In genomic region chr11:10735532-10736465, GRCh38 we compare ENCODE assay signal across 8 cellular contexts. TPM values are rescaled to one million over a fixed set of nuclear protein-coding genes. Genes with fewer than 3 reads are reported as not detected.
DNase-seq lines count a peak whose midpoint lies in the region; ATAC-seq, FAIRE-seq and TF ChIP-seq lines count a peak whose summit lies in the region.

No MANE protein-coding gene starts in this region.

- H3K27me3 Mint-ChIP-seq in activated T-helper 1 cell treated with anti-CD3 and anti-CD28 coated beads, Interleukin-12 subunit alpha, Interleukin-12 subunit beta, Interleukin-2, Interleukin-4 antibody, amounts not matched to agents 30 ng/mL and 10 ng/mL and 1 ng/mL, durations not matched to agents 14 hours and 24 hours and 36 hours (ENCODE audit: insufficient read depth): peaks cover 10% of the 10 kb centered on the region
- H3K27me3 Mint-ChIP-seq in naive thymus-derived CD4-positive, alpha-beta T cell: peaks cover 4 to 19% (median 12%) of the 10 kb centered on the region in 5 donors

- H3K27ac ChIP-seq in DOHH2 (ENCODE audit: low read depth, low read length): no peak overlapping the region
- peak overlapping the region; percentile 38 for H3K27ac ChIP-seq in fibroblast of lung (ENCODE audit: insufficient read depth, low read length)
- H3K27ac ChIP-seq in naive thymus-derived CD4-positive, alpha-beta T cell (ENCODE audit: low read depth, low read length): no peak overlapping the region

- H3K4me3 ChIP-seq in DOHH2 (ENCODE audit: low read length): peak overlapping the region; percentile 57
- H3K4me3 ChIP-seq in fibroblast of lung (replicated peaks in 1 of 4; ENCODE audit: control extremely low read depth in 1 of 4, insufficient read depth in 1 of 4, low read depth in 3 of 4, low read length in 4 of 4): peak overlapping the region; percentile 5 to 46 (median 30)
- H3K4me3 ChIP-seq in naive thymus-derived CD4-positive, alpha-beta T cell (ENCODE audit: low read length): no peak overlapping the region

- peak overlapping the region; percentile 14 for H3K9ac ChIP-seq in fibroblast of lung (ENCODE audit: insufficient read depth, low read length)

- peaks cover 10% of the 10 kb centered on the region for H3K4me1 Mint-ChIP-seq in activated T-helper 1 cell treated with anti-CD3 and anti-CD28 coated beads, Interleukin-12 subunit alpha, Interleukin-12 subunit beta, Interleukin-2, Interleukin-4 antibody, amounts not matched to agents 30 ng/mL and 10 ng/mL and 1 ng/mL, durations not matched to agents 14 hours and 24 hours and 36 hours (ENCODE audit: low read depth)
- peaks cover 5 to 13% (median 8%) of the 10 kb centered on the region in 7 donors for H3K4me1 Mint-ChIP-seq in naive thymus-derived CD4-positive, alpha-beta T cell

- TF ChIP-seq CTCF in DOHH2 (IDR thresholded peaks at IDR 0.05; ENCODE audit: low read depth, low read length, poor library complexity, severe bottlenecking) (peak; percentile 94), fibroblast of lung (conservative IDR thresholded peaks at IDR 0.05 in 1 of 2, IDR thresholded peaks at IDR 0.05 in 1 of 2; ENCODE audit: low read depth in 1 of 2, low read length in 2 of 2) (peak; percentile 87 to 96)

- FAIRE-seq in RCC 7860 (lab: Jason Lieb, UNC): no peak

- no peaks in the 10 kb centered on the region for H3F3A ChIP-seq in DOHH2 (ENCODE audit: control insufficient read depth, insufficient read depth)

- no peak overlapping the region for H3K27ac Mint-ChIP-seq in activated T-helper 1 cell treated with anti-CD3 and anti-CD28 coated beads, Interleukin-12 subunit alpha, Interleukin-12 subunit beta, Interleukin-2, Interleukin-4 antibody, amounts not matched to agents 30 ng/mL and 10 ng/mL and 1 ng/mL, durations not matched to agents 14 hours and 24 hours and 36 hours
- H3K27ac Mint-ChIP-seq in naive thymus-derived CD4-positive, alpha-beta T cell: peak overlapping the region in 5 of 9 donors; percentile 31 to 71 (median 59)

- intact Hi-C loops in activated T-helper 1 cell treated with anti-CD3 and anti-CD28 coated beads, Interleukin-12 subunit alpha, Interleukin-12 subunit beta, Interleukin-2, Interleukin-4 antibody, amounts not matched to agents 30 ng/mL and 10 ng/mL and 1 ng/mL, durations not matched to agents 14 hours and 24 hours and 36 hours (cut with micrococcal nuclease): loop anchor here (1.0 to 5.0 kb wide), 11 partner anchors 10 to 978 kb away; no protein-coding TSS in a partner anchor
- intact Hi-C loops in naive thymus-derived CD4-positive, alpha-beta T cell (cut with micrococcal nuclease): loop anchor here (1.0 to 5.0 kb wide), 9 partner anchors 81 to 528 kb away; partner anchors contain the start of genes RNF141 (in 2 of the 2) and ADM (in 1 of the 2)

- H3K36me3 ChIP-seq in DOHH2 (ENCODE audit: control insufficient read depth, low read length) (no peaks in the 10 kb centered on the region), fibroblast of lung (ENCODE audit: control insufficient read depth, insufficient read depth, low read length) (no peaks in the 10 kb centered on the region)
- H3K36me3 ChIP-seq in naive thymus-derived CD4-positive, alpha-beta T cell (ENCODE audit: control insufficient read depth in 2 of 3, insufficient read depth in 3 of 3, low read length in 3 of 3): no peaks in the 10 kb centered on the region

- H3K4me1 ChIP-seq in DOHH2 (ENCODE audit: control insufficient read depth, low read length) (peaks cover 5% of the 10 kb centered on the region), fibroblast of lung (ENCODE audit: control insufficient read depth, extremely low read depth, insufficient read depth, low read length) (peaks cover 6% of the 10 kb centered on the region)
- H3K4me1 ChIP-seq in naive thymus-derived CD4-positive, alpha-beta T cell (ENCODE audit: control insufficient read depth in 2 of 2, insufficient read depth in 2 of 2, low read length in 2 of 2): peaks cover 0 to 4% of the 10 kb centered on the region in 2 donors

- no peaks in the 10 kb centered on the region for H3K9me3 Mint-ChIP-seq in activated T-helper 1 cell treated with anti-CD3 and anti-CD28 coated beads, Interleukin-12 subunit alpha, Interleukin-12 subunit beta, Interleukin-2, Interleukin-4 antibody, amounts not matched to agents 30 ng/mL and 10 ng/mL and 1 ng/mL, durations not matched to agents 14 hours and 24 hours and 36 hours
- H3K9me3 Mint-ChIP-seq in naive thymus-derived CD4-positive, alpha-beta T cell: peaks cover 0 to 2% (median 0%) of the 10 kb centered on the region in 11 donors

- DNase-seq in GOT3 (lab: John Stamatoyannopoulos, UW) (peak; percentile 59), Kasumi-1 (lab: John Stamatoyannopoulos, UW) (peak; percentile 95), RCC 7860 (ENCODE audit: low spot score) (peak; percentile 73), fibroblast of lung (ENCODE audit: low read depth in 2 of 2) (peak; percentile 88 to 97)
- DNase-seq in activated T-helper 1 cell treated with anti-CD3 and anti-CD28 coated beads, Interleukin-12 subunit alpha, Interleukin-12 subunit beta, Interleukin-2, Interleukin-4 antibody, amounts not matched to agents 30 ng/mL and 10 ng/mL and 1 ng/mL, durations not matched to agents 14 hours and 24 hours and 36 hours (ENCODE audit: low spot score): peak; percentile 78
- peak; percentile 62 to 92 (median 77) for DNase-seq in naive thymus-derived CD4-positive, alpha-beta T cell
- DNase-seq in stimulated activated CD8-positive, alpha-beta memory T cell treated with anti-CD3 and anti-CD28 coated beads, Interleukin-7, amount 100 ng/mL, for 48 hours (ENCODE audit: extremely low read depth in 1 of 2, low read depth in 1 of 2): peak; percentile 75 to 85

- H3K79me2 ChIP-seq in DOHH2 (ENCODE audit: control insufficient read depth, low read length): no peaks in the 10 kb centered on the region
- no peaks in the 10 kb centered on the region for H3K79me2 ChIP-seq in fibroblast of lung (ENCODE audit: control insufficient read depth, insufficient read depth, low read length)

- POLR2A ChIA-PET in naive thymus-derived CD4-positive, alpha-beta T cell (lab: Charles Lee): interaction anchor here (0.6 to 0.7 kb wide), 2 partner anchors 330 to 332 kb away, joined by 3 read pairs; no protein-coding TSS in a partner anchor

- H3K4me2 ChIP-seq in DOHH2 (ENCODE audit: low read length): peak overlapping the region; percentile 70
- H3K4me2 ChIP-seq in fibroblast of lung (ENCODE audit: extremely low read depth, insufficient read depth, low read length): peak overlapping the region; percentile 55

- peak overlapping the region; percentile 28 for H2AFZ ChIP-seq in fibroblast of lung (ENCODE audit: low read length)

- no peaks in the 10 kb centered on the region for H3K9me2 ChIP-seq in DOHH2 (replicated peaks; ENCODE audit: control insufficient read depth, low read length)

- CTCF ChIA-PET in naive thymus-derived CD4-positive, alpha-beta T cell (lab: Charles Lee): interaction anchor here (0.6 to 3.6 kb wide), 10 partner anchors 11 to 333 kb away, joined by 3 to 24 read pairs (median 4); no protein-coding TSS in a partner anchor

- peak; percentile 100 for ATAC-seq in naive thymus-derived CD4-positive, alpha-beta T cell

- H3K27me3 ChIP-seq in DOHH2 (ENCODE audit: control insufficient read depth, low read length) (no peaks in the 10 kb centered on the region; the same call in 1 of the 2 replicates), fibroblast of lung (ENCODE audit: control insufficient read depth, insufficient read depth, low read length) (no peaks in the 10 kb centered on the region)
- H3K27me3 ChIP-seq in naive thymus-derived CD4-positive, alpha-beta T cell (ENCODE audit: control insufficient read depth in 2 of 2, insufficient read depth in 2 of 2, low read length in 2 of 2): no peaks in the 10 kb centered on the region

- H4K20me1 ChIP-seq in DOHH2 (ENCODE audit: control insufficient read depth, insufficient read depth, low read depth, low read length) (no peaks in the 10 kb centered on the region), fibroblast of lung (ENCODE audit: control insufficient read depth, extremely low read depth, insufficient read depth, low read length) (no peaks in the 10 kb centered on the region)

- no peaks in the 10 kb centered on the region for H3K9me3 ChIP-seq in DOHH2 (ENCODE audit: control insufficient read depth, insufficient read depth, low read length)
- no peaks in the 10 kb centered on the region for H3K9me3 ChIP-seq in fibroblast of lung (ENCODE audit: control insufficient read depth, insufficient read depth, low read depth, low read length)
- no peaks in the 10 kb centered on the region for H3K9me3 ChIP-seq in naive thymus-derived CD4-positive, alpha-beta T cell (ENCODE audit: control insufficient read depth in 2 of 3, low read length in 3 of 3)

- H3K4me3 Mint-ChIP-seq in activated T-helper 1 cell treated with anti-CD3 and anti-CD28 coated beads, Interleukin-12 subunit alpha, Interleukin-12 subunit beta, Interleukin-2, Interleukin-4 antibody, amounts not matched to agents 30 ng/mL and 10 ng/mL and 1 ng/mL, durations not matched to agents 14 hours and 24 hours and 36 hours: peak overlapping the region; percentile 37
- peak overlapping the region in 8 of 10 donors; percentile 8 to 75 (median 62) for H3K4me3 Mint-ChIP-seq in naive thymus-derived CD4-positive, alpha-beta T cell

- no peaks in the 10 kb centered on the region for H3K36me3 Mint-ChIP-seq in activated T-helper 1 cell treated with anti-CD3 and anti-CD28 coated beads, Interleukin-12 subunit alpha, Interleukin-12 subunit beta, Interleukin-2, Interleukin-4 antibody, amounts not matched to agents 30 ng/mL and 10 ng/mL and 1 ng/mL, durations not matched to agents 14 hours and 24 hours and 36 hours (ENCODE audit: low read depth)
- no peaks in the 10 kb centered on the region for H3K36me3 Mint-ChIP-seq in naive thymus-derived CD4-positive, alpha-beta T cell

RNA-seq across cellular contexts. Expression of gene CTR9, which starts 15.2 kb away (rescaled TPM):
- total RNA-seq in activated T-helper 1 cell treated with anti-CD3 and anti-CD28 coated beads, Interleukin-12 subunit alpha, Interleukin-12 subunit beta, Interleukin-2, Interleukin-4 antibody, amounts not matched to agents 30 ng/mL and 10 ng/mL and 1 ng/mL, durations not matched to agents 14 hours and 24 hours and 36 hours: 46.2 and 51.1 TPM in 2 replicates
- 33.9 and 41.5 TPM in 2 replicates for total RNA-seq in fibroblast of lung
- polyA plus RNA-seq in fibroblast of lung: 20.5 and 22.8 TPM in 2 replicates
- polyA plus RNA-seq in fibroblast of lung (2012): 35.7 and 36.6 TPM in 2 replicates
- 3.3 and 4.3 TPM in 2 replicates for polyA minus RNA-seq in fibroblast of lung (ENCODE audit: low replicate concordance)
- total RNA-seq in naive thymus-derived CD4-positive, alpha-beta T cell: 10 to 100 TPM; 23.8 to 64.0 (median 47.8) TPM
- polyA plus RNA-seq in naive thymus-derived CD4-positive, alpha-beta T cell: 10 to 100 TPM; 54.3 to 70.3 TPM

RNA-seq across cellular contexts. Expression of gene IRAG1, which starts 42.2 kb away (rescaled TPM):
- total RNA-seq in activated T-helper 1 cell treated with anti-CD3 and anti-CD28 coated beads, Interleukin-12 subunit alpha, Interleukin-12 subunit beta, Interleukin-2, Interleukin-4 antibody, amounts not matched to agents 30 ng/mL and 10 ng/mL and 1 ng/mL, durations not matched to agents 14 hours and 24 hours and 36 hours: not detected in 2 replicates
- total RNA-seq in fibroblast of lung: 25.7 and 55.5 TPM in 2 replicates
- 21.8 and 90.0 TPM in 2 replicates for polyA plus RNA-seq in fibroblast of lung
- polyA plus RNA-seq in fibroblast of lung (2012): 16.3 and 72.4 TPM in 2 replicates
- polyA minus RNA-seq in fibroblast of lung (ENCODE audit: low replicate concordance): 24.8 and 115 TPM in 2 replicates
- total RNA-seq in naive thymus-derived CD4-positive, alpha-beta T cell: 1 to 10 TPM in 1 of 5 experiments, under 1 TPM in 1, not detected in 3; 0.11 to 1.4 TPM
- polyA plus RNA-seq in naive thymus-derived CD4-positive, alpha-beta T cell: not detected

Comparison
In these comparisons a context has a peak if more than half of its experiments do, and no peak if none do; other contexts are left out.
1. RNA of gene IRAG1, which starts 42.2 kb away (total RNA-seq): 25.7 to 55.5 TPM in fibroblast of lung; 0.11 to 1.4 TPM in naive thymus-derived CD4-positive, alpha-beta T cell and not detected in activated T-helper 1 cell treated with anti-CD3 and anti-CD28 coated beads, Interleukin-12 subunit alpha, Interleukin-12 subunit beta, Interleukin-2, Interleukin-4 antibody, amounts not matched to agents 30 ng/mL and 10 ng/mL and 1 ng/mL, durations not matched to agents 14 hours and 24 hours and 36 hours; every median in the first group is over 10 times any median in the second.
2. Peak in every context shown above with its lines, with median percentiles within 50 percentile points of each other: DNase-seq.